In genomic region chr6:41636803-41637178, GRCh38 we compare ENCODE assay signal across 10 cellular contexts. TPM values are rescaled to one million over a fixed set of nuclear protein-coding genes. Genes with fewer than 3 reads are reported as not detected.
DNase-seq lines count a peak whose midpoint lies in the region; ATAC-seq lines count a peak whose summit lies in the region.
"Had no signal": no experiment of that assay in that cellular context is flagged by ENCODE, and none has a peak within 500 bp of the region (broad histone marks: within the 10 kb centered on the region; RNA-seq: fewer than 3 reads in every experiment).

No MANE protein-coding gene starts in this region.

- H3K9ac ChIP-seq in NT2/D1 (ENCODE audit: insufficient read length, low read depth) = peak overlapping the region; percentile 71

- DNase-seq in A172 (ENCODE audit: low spot score) (peak; percentile 38), NT2/D1 (ENCODE audit: low read depth, low spot score) (no peak), naive B cell (no peak), cerebellum (ENCODE audit: low spot score) (no peak), NCI-H2227 treated with DMSO at 0.1 percent for 48 hours (lab: John Stamatoyannopoulos, UW) (no peak), NCI-H345 (lab: John Stamatoyannopoulos, UW) (no peak)
- no peak for DNase-seq in stimulated activated naive CD4-positive, alpha-beta T cell treated with Interleukin-2 at 50 U/mL for 16 hours (lab: John Stamatoyannopoulos, UW)
- DNase-seq: stimulated activated CD4-positive, alpha-beta T cell treated with anti-CD3 and anti-CD28 coated beads, Interleukin-2, amount 100 ng/mL, for 24 hours had no signal

- H3K27me3 Mint-ChIP-seq in naive B cell = peaks cover 64 to 91% (median 74%) of the 10 kb centered on the region in 3 donors

- no peaks in the 10 kb centered on the region for H3K9me3 ChIP-seq in NT2/D1 (ENCODE audit: insufficient read depth, low read length)

- H3K27ac Mint-ChIP-seq in naive B cell = no peak overlapping the region

- H3K4me1 Mint-ChIP-seq in naive B cell = peaks cover 6 to 25% (median 7%) of the 10 kb centered on the region in 3 donors

- H3K9me3 Mint-ChIP-seq in naive B cell = no peaks in the 10 kb centered on the region

- H3K4me1 ChIP-seq in NT2/D1 (ENCODE audit: insufficient read depth, insufficient read length) = peaks cover 6% of the 10 kb centered on the region

- peak; percentile 92 for ATAC-seq in esophagus mucosa
- ATAC-seq in naive B cell (ENCODE audit: low read depth in 2 of 2) = no peak

- peak overlapping the region in 6 of 8 donors; percentile 36 to 88 (median 64) for H3K4me3 Mint-ChIP-seq in naive B cell

- H3K36me3 Mint-ChIP-seq in naive B cell = no peaks in the 10 kb centered on the region

- H3K27me3 ChIP-seq in NT2/D1 (ENCODE audit: insufficient read depth, insufficient read length) = peaks cover 25% of the 10 kb centered on the region

- peaks cover 8% of the 10 kb centered on the region for H3K36me3 ChIP-seq in NT2/D1 (ENCODE audit: insufficient read depth, insufficient read length, low read length)

- H3K4me3 ChIP-seq in NT2/D1 (ENCODE audit: insufficient read length, low read depth) = peak overlapping the region; percentile 80

RNA-seq across cellular contexts. Expression of gene MDFI, which starts 1.5 kb away (rescaled TPM):
- not detected in 2 replicates for total RNA-seq in A172 (2014; rRNA removed; shearing (Covaris generic))
- total RNA-seq in esophagus mucosa (47.1 TPM), cerebellum (51.2 TPM)
- polyA plus RNA-seq in naive B cell (ENCODE audit: low read depth in 6 of 6) = not detected
- polyA plus RNA-seq: BJ had no signal

Comparison
In these comparisons a context has a peak if more than half of its experiments do, and no peak if none do; other contexts are left out.
1. RNA of gene MDFI, which starts 1.5 kb away (total RNA-seq): 51.2 TPM in cerebellum (single experiment) and 47.1 TPM in esophagus mucosa (single experiment); not detected in A172; every median in the first group is over 10 times any median in the second.